22 cellular contexts compared by ENCODE assay signal in genomic region chr1:116904791-116905320, GRCh38. TPM values are rescaled to one million over a fixed set of nuclear protein-coding genes. Genes with fewer than 3 reads are reported as not detected.
DNase-seq lines count a peak whose midpoint lies in the region; ATAC-seq, FAIRE-seq and TF ChIP-seq lines count a peak whose summit lies in the region.
"Had no signal": no experiment of that assay in that cellular context is flagged by ENCODE, and none has a peak within 500 bp of the region (broad histone marks: within the 10 kb centered on the region; RNA-seq: fewer than 3 reads in every experiment).

No MANE protein-coding gene starts in this region.

- 3% methylated on average over 2 of the region's 2 CpGs for WGBS in K562 (ENCODE audit: insufficient coverage, low coverage, missing lambda C conversion rate)

- H3K4me3 ChIP-seq in HEK293 (ENCODE audit: low read depth, low read length) = no peak overlapping the region
- no peak overlapping the region for H3K4me3 ChIP-seq in K562
- H3K4me3 ChIP-seq: BLaER1 had no signal

- H3K4me3 Mint-ChIP-seq in activated naive CD8-positive, alpha-beta T cell treated with anti-CD3 and anti-CD28 coated beads for 36 hours = no peak overlapping the region
- H3K4me3 Mint-ChIP-seq: CD4-positive, CD25-positive, alpha-beta regulatory T cell had no signal

- TF ChIP-seq RAD21 in K562 (CRISPR knock-in tag; conservative IDR thresholded peaks at IDR 0.05 in 1 of 2, IDR thresholded peaks at IDR 0.05 in 1 of 2) = no peak

- no peaks in the 10 kb centered on the region for H3K79me2 ChIP-seq in K562 (ENCODE audit: control insufficient read depth, insufficient read depth, low read length)

- no TSS peak for BruUV-seq in K562 (replicated peaks; lab: Mats Ljungman, UMichigan)

- H3K36me3 ChIP-seq in HEK293 (ENCODE audit: control insufficient read depth in 2 of 2, insufficient read depth in 1 of 2, low read length in 2 of 2) (no peaks in the 10 kb centered on the region), K562 (ENCODE audit: control insufficient read depth, insufficient read depth, low read length) (no peaks in the 10 kb centered on the region)
- H3K36me3 ChIP-seq: BLaER1 had no signal

- H3K36me3 Mint-ChIP-seq in activated naive CD8-positive, alpha-beta T cell treated with anti-CD3 and anti-CD28 coated beads for 36 hours = no peaks in the 10 kb centered on the region
- H3K36me3 Mint-ChIP-seq: CD4-positive, CD25-positive, alpha-beta regulatory T cell had no signal

- FAIRE-seq in K562 (lab: Jason Lieb, UNC) = no peak

- intact Hi-C loops in K562 (cut with micrococcal nuclease) = no loop called here

- peaks cover 5 to 11% of the 10 kb centered on the region in 2 experiments; a peak in 3 of 5 replicates for H3K27me3 ChIP-seq in K562 (ENCODE audit: control insufficient read depth in 2 of 2, insufficient read depth in 2 of 2, low read length in 2 of 2)
- no peaks in the 10 kb centered on the region for H3K27me3 ChIP-seq in foreskin keratinocyte

- CTCF ChIA-PET in HEK293 (lab: Yijun Ruan, JAX) (interaction anchor here (0.6 to 1.7 kb wide), 2 partner anchors 22 to 27 kb away, joined by 5 to 8 read pairs; no protein-coding TSS in a partner anchor), K562 (lab: Yijun Ruan, JAX; ENCODE audit: low intra/inter-chr PET ratio) (no interaction called here)

- peaks cover 2% of the 10 kb centered on the region for H3K4me1 Mint-ChIP-seq in activated naive CD8-positive, alpha-beta T cell treated with anti-CD3 and anti-CD28 coated beads for 36 hours

- H3K9me3 ChIP-seq in HEK293 (ENCODE audit: control insufficient read depth, insufficient read depth, low read depth, low read length) (no peaks in the 10 kb centered on the region), K562 (replicated peaks; ENCODE audit: control insufficient read depth, insufficient read depth, low read depth, low read length) (no peaks in the 10 kb centered on the region)
- H3K9me3 ChIP-seq: BLaER1 had no signal

- H4K20me1 ChIP-seq in K562 (replicated peaks; ENCODE audit: control insufficient read depth, insufficient read depth, low read length) = no peaks in the 10 kb centered on the region

- no peak for TF ChIP-seq POLR2A in K562 (conservative IDR thresholded peaks at IDR 0.05)

- no peak overlapping the region for H2AFZ ChIP-seq in K562 (ENCODE audit: low read depth, low read length)

- H3K9me3 Mint-ChIP-seq in activated naive CD8-positive, alpha-beta T cell treated with anti-CD3 and anti-CD28 coated beads for 36 hours = no peaks in the 10 kb centered on the region

- in situ Hi-C loops in K562 (cut with MboI) = no loop called here

- no peak for TF ChIP-seq EP300 in K562 (IDR thresholded peaks at IDR 0.05; ENCODE audit: low read length)

- H3K9ac ChIP-seq in K562 (ENCODE audit: insufficient read depth in 1 of 2, low read depth in 2 of 2, low read length in 2 of 2) = no peak overlapping the region
- H3K9ac ChIP-seq: BLaER1 had no signal

- H3K27ac ChIP-seq in HEK293 (ENCODE audit: extremely low read depth, low read depth, low read length) = no peak overlapping the region
- H3K27ac ChIP-seq in K562 (ENCODE audit: extremely low read depth, low read depth, low read length) = no peak overlapping the region
- peak overlapping the region; percentile 56 for H3K27ac ChIP-seq in foreskin keratinocyte
- H3K27ac ChIP-seq: BLaER1 had no signal

- no peak overlapping the region for H3K4me2 ChIP-seq in K562 (ENCODE audit: insufficient read depth, low read length)
- H3K4me2 ChIP-seq: BLaER1 had no signal

- TF ChIP-seq CTCF in HEK293 (tag by site-specific recombination; IDR thresholded peaks at IDR 0.05) (no peak), K562 (IDR thresholded peaks at IDR 0.05 in 2 of 3, conservative IDR thresholded peaks at IDR 0.05 in 1 of 3; ENCODE audit: insufficient read depth in 2 of 3, low read depth in 1 of 3, low read length in 3 of 3) (no peak), foreskin keratinocyte (conservative IDR thresholded peaks at IDR 0.05) (no peak)

- no peaks in the 10 kb centered on the region for H3K4me1 ChIP-seq in HEK293 (ENCODE audit: control insufficient read depth, insufficient read depth, low read length)
- peaks cover 5 to 8% of the 10 kb centered on the region in 2 experiments; a peak in 4 of 5 replicates for H3K4me1 ChIP-seq in K562 (replicated peaks in 1 of 2; ENCODE audit: control insufficient read depth in 2 of 2, insufficient read depth in 2 of 2, low read length in 2 of 2)
- H3K4me1 ChIP-seq in foreskin keratinocyte = peaks cover 36% of the 10 kb centered on the region

- no peak for ATAC-seq in K562
- ATAC-seq in foreskin keratinocyte = no peak
- ATAC-seq in HG03571 (IDR thresholded peaks at IDR 0.05; ENCODE audit: unreplicated experiment) = no peak

- POLR2A ChIA-PET in HEK293 (lab: Yijun Ruan, JAX) = no interaction called here
- POLR2A ChIA-PET in K562 (lab: Yijun Ruan, JAX) = interaction anchor here (0.6 to 0.7 kb wide), 2 partner anchors 15 to 20 kb away, joined by 3 read pairs; no protein-coding TSS in a partner anchor

- H3K9me1 ChIP-seq in K562 (ENCODE audit: control insufficient read depth, insufficient read depth, low read length) = no peaks in the 10 kb centered on the region

- DNase-seq in AG08395 (ENCODE audit: low spot score) (peak; percentile 33), K562 (ENCODE audit: extremely low read depth in 1 of 4, low spot score in 3 of 4) (no peak), foreskin keratinocyte (peak in 1 of 2 donors; percentile 65), NCI-H2029 treated with DMSO at 0.1 percent for 48 hours (lab: John Stamatoyannopoulos, UW) (no peak)
- DNase-seq in activated naive CD8-positive, alpha-beta T cell treated with anti-CD3 and anti-CD28 coated beads for 36 hours = no peak
- DNase-seq: 8988T; ACHN; CD4-positive, CD25-positive, alpha-beta regulatory T cell; Karpas-422; NCI-H1092 treated with DMSO at 0.1 percent for 48 hours; NCI-H1436; NCI-H187; NCI-H2171 treated with DMSO at 0.1 percent for 48 hours; NCI-H446; NCI-H524 treated with DMSO at 0.1 percent for 48 hours; NCI-H774; NK-92 treated with Interleukin-12 subunit alpha and Interleukin-12 subunit beta, amount 100 ng/mL, for 24 hours; RPMI8226; SHP77 had no signal

- H3K27me3 Mint-ChIP-seq in activated naive CD8-positive, alpha-beta T cell treated with anti-CD3 and anti-CD28 coated beads for 36 hours = peaks cover 9% of the 10 kb centered on the region

- no peak overlapping the region for H3K27ac Mint-ChIP-seq in activated naive CD8-positive, alpha-beta T cell treated with anti-CD3 and anti-CD28 coated beads for 36 hours
- H3K27ac Mint-ChIP-seq: CD4-positive, CD25-positive, alpha-beta regulatory T cell had no signal

TF ChIP-seq in HEK293, 187 proteins besides CTCF, POLR2A, EP300 and RAD21:
- TF ChIP-seq ZNF10 (tag by site-specific recombination; IDR thresholded peaks at IDR 0.05) (peak; percentile 88), ZNF76 (tag by site-specific recombination; IDR thresholded peaks at IDR 0.05; ENCODE audit: borderline replicate concordance, low read depth) (no peak), ZNF544 (tag by site-specific recombination; IDR thresholded peaks at IDR 0.05) (no peak)

TF ChIP-seq in K562, 482 proteins besides CTCF, POLR2A, EP300 and RAD21:
- peak; percentile 18; the same call in 1 of the 2 replicates for TF ChIP-seq FOSL1 (tag; conservative IDR thresholded peaks at IDR 0.05)
- no peak for TF ChIP-seq BCOR (IDR thresholded peaks at IDR 0.05)
- peak; percentile 97 for TF ChIP-seq ZNF134 (CRISPR knock-in tag; conservative IDR thresholded peaks at IDR 0.05)
- TF ChIP-seq SRF (CRISPR knock-in tag; IDR thresholded peaks at IDR 0.05) = peak in 1 of 2 experiments; percentile 65; a peak in 1 of 4 replicates

RNA-seq across cellular contexts. Expression of gene PTGFRN, which starts 4.9 kb away (rescaled TPM):
- 38.9 and 44.3 TPM in 2 replicates for total RNA-seq in K562 (2011; cell fraction: chromatin; rRNA removed; ENCODE audit: low replicate concordance)
- total RNA-seq in K562 (2011; cell fraction: nucleolus; rRNA removed) = 39.0 and 41.6 TPM in 2 replicates
- total RNA-seq in K562 (2011; cell fraction: nucleoplasm; rRNA removed) = 49.9 and 52.4 TPM in 2 replicates
- 22.4 and 26.2 TPM in 2 replicates for total RNA-seq in K562 (2014; rRNA removed)
- total RNA-seq in K562 (2014; rRNA removed; fragmentation: Illumina TruSeq; extraction: Trizol) = 22.5 and 24.9 TPM in 2 replicates
- 26.2 and 27.1 TPM in 2 replicates for total RNA-seq in K562 (2015; rRNA removed; fragmentation: Illumina TruSeq; extraction: Trizol)
- total RNA-seq in K562 (2021) = 29.7 and 33.1 TPM in 2 replicates
- polyA plus RNA-seq in K562 (2011; rRNA removed) = 25.7 and 25.8 TPM in 2 replicates
- polyA plus RNA-seq in K562 (2011; cell fraction: cytosol; rRNA removed) = 14.4 and 19.7 TPM in 2 replicates
- polyA plus RNA-seq in K562 (2011; cell fraction: nucleus; rRNA removed) = 16.7 and 18.7 TPM in 2 replicates
- polyA plus RNA-seq in K562 (2012) = 26.2 and 27.1 TPM in 2 replicates
- 21.0 and 21.3 TPM in 2 replicates for polyA plus RNA-seq in K562 (2014; fragmentation: Illumina TruSeq; extraction: Trizol)
- polyA plus RNA-seq in K562 (2014; fragmentation: Nextera tagmentation; extraction: Ambion mirVana) = 10 to 100 TPM; 17.3 to 26.5 TPM
- 19.4 and 28.1 TPM in 2 replicates for polyA plus RNA-seq in K562 (2014; rRNA removed)
- 36.8 and 45.4 TPM in 2 replicates for polyA minus RNA-seq in K562 (2011; rRNA and poly(A)+ RNA removed)
- polyA minus RNA-seq in K562 (2011; cell fraction: cytosol; rRNA and poly(A)+ RNA removed) = 24.8 and 26.2 TPM in 2 replicates
- 20.2 and 29.7 TPM in 2 replicates for polyA minus RNA-seq in K562 (2011; cell fraction: nucleus; rRNA and poly(A)+ RNA removed)
- 171 and 183 TPM in 2 replicates for total RNA-seq in foreskin keratinocyte
- polyA plus RNA-seq in foreskin keratinocyte = 147 and 151 TPM in 2 replicates
- total RNA-seq in activated naive CD8-positive, alpha-beta T cell treated with anti-CD3 and anti-CD28 coated beads for 36 hours = 1 to 10 TPM; 8.7 to 9.4 TPM
